In the genomic region with DNA sequence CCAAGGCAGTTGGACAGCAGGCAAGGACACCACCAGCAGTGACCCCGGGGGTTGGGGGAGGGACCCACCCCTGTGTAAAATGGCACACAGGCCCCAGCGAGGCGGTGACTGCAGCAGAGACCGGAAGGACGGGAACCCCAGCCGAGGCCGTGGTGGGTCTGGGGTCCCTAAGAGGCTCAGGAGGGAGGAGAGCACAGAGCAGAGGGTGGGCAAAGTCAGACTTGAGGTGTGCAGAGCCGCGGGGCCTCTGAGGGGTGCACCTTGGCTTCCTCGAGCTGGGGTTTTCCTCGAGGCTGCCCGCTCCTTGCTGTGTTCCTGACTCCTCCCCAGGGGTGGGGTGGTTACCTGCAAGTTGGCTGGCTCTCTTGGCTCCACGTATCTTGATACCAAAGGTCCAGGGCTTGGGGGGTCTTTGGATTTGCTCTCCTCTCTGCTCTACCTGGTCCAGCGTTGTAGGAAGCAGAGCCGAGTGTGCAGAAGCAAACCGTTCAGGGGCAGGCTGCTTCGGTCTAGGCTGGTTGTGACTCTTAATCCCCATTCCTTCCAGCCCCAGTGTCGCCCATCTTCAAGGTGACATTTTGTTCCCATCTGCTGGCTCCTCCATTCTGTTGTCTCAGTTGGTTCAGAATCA, we compare ENCODE assay signal across 1 cellular context.
TF ChIP-seq lines count a peak whose summit lies in the region.

No MANE protein-coding gene starts in this region.

TF ChIP-seq in H1, 55 proteins besides CTCF, POLR2A, EP300 and RAD21:
- no peak for TF ChIP-seq SRF (IDR thresholded peaks at IDR 0.05; ENCODE audit: low read depth, low read length)
- TF ChIP-seq, protein P1, sequence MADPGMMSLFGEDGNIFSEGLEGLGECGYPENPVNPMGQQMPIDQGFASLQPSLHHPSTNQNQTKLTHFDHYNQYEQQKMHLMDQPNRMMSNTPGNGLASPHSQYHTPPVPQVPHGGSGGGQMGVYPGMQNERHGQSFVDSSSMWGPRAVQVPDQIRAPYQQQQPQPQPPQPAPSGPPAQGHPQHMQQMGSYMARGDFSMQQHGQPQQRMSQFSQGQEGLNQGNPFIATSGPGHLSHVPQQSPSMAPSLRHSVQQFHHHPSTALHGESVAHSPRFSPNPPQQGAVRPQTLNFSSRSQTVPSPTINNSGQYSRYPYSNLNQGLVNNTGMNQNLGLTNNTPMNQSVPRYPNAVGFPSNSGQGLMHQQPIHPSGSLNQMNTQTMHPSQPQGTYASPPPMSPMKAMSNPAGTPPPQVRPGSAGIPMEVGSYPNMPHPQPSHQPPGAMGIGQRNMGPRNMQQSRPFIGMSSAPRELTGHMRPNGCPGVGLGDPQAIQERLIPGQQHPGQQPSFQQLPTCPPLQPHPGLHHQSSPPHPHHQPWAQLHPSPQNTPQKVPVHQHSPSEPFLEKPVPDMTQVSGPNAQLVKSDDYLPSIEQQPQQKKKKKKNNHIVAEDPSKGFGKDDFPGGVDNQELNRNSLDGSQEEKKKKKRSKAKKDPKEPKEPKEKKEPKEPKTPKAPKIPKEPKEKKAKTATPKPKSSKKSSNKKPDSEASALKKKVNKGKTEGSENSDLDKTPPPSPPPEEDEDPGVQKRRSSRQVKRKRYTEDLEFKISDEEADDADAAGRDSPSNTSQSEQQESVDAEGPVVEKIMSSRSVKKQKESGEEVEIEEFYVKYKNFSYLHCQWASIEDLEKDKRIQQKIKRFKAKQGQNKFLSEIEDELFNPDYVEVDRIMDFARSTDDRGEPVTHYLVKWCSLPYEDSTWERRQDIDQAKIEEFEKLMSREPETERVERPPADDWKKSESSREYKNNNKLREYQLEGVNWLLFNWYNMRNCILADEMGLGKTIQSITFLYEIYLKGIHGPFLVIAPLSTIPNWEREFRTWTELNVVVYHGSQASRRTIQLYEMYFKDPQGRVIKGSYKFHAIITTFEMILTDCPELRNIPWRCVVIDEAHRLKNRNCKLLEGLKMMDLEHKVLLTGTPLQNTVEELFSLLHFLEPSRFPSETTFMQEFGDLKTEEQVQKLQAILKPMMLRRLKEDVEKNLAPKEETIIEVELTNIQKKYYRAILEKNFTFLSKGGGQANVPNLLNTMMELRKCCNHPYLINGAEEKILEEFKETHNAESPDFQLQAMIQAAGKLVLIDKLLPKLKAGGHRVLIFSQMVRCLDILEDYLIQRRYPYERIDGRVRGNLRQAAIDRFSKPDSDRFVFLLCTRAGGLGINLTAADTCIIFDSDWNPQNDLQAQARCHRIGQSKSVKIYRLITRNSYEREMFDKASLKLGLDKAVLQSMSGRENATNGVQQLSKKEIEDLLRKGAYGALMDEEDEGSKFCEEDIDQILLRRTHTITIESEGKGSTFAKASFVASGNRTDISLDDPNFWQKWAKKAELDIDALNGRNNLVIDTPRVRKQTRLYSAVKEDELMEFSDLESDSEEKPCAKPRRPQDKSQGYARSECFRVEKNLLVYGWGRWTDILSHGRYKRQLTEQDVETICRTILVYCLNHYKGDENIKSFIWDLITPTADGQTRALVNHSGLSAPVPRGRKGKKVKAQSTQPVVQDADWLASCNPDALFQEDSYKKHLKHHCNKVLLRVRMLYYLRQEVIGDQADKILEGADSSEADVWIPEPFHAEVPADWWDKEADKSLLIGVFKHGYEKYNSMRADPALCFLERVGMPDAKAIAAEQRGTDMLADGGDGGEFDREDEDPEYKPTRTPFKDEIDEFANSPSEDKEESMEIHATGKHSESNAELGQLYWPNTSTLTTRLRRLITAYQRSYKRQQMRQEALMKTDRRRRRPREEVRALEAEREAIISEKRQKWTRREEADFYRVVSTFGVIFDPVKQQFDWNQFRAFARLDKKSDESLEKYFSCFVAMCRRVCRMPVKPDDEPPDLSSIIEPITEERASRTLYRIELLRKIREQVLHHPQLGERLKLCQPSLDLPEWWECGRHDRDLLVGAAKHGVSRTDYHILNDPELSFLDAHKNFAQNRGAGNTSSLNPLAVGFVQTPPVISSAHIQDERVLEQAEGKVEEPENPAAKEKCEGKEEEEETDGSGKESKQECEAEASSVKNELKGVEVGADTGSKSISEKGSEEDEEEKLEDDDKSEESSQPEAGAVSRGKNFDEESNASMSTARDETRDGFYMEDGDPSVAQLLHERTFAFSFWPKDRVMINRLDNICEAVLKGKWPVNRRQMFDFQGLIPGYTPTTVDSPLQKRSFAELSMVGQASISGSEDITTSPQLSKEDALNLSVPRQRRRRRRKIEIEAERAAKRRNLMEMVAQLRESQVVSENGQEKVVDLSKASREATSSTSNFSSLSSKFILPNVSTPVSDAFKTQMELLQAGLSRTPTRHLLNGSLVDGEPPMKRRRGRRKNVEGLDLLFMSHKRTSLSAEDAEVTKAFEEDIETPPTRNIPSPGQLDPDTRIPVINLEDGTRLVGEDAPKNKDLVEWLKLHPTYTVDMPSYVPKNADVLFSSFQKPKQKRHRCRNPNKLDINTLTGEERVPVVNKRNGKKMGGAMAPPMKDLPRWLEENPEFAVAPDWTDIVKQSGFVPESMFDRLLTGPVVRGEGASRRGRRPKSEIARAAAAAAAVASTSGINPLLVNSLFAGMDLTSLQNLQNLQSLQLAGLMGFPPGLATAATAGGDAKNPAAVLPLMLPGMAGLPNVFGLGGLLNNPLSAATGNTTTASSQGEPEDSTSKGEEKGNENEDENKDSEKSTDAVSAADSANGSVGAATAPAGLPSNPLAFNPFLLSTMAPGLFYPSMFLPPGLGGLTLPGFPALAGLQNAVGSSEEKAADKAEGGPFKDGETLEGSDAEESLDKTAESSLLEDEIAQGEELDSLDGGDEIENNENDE (IDR thresholded peaks at IDR 0.05; ENCODE audit: insufficient replicate concordance, low read length): no peak
- no peak for TF ChIP-seq TCF12 (IDR thresholded peaks at IDR 0.05; ENCODE audit: low read depth, low read length)
- no peak for TF ChIP-seq CEBPB (IDR thresholded peaks at IDR 0.05; ENCODE audit: low read depth, low read length)
- no peak for TF ChIP-seq SIN3A (conservative IDR thresholded peaks at IDR 0.05 in 1 of 2, IDR thresholded peaks at IDR 0.05 in 1 of 2; ENCODE audit: low read depth in 1 of 2, low read length in 2 of 2)
- TF ChIP-seq TAF7 (optimal IDR thresholded peaks at IDR 0.05; ENCODE audit: borderline replicate concordance, low read depth, low read length): no peak
- TF ChIP-seq RBBP5 (IDR thresholded peaks at IDR 0.05; ENCODE audit: borderline replicate concordance, low read depth, low read length): no peak
- TF ChIP-seq RNF2 (IDR thresholded peaks at IDR 0.05; ENCODE audit: borderline replicate concordance, low read depth, low read length, missing control alignments, poor library complexity, severe bottlenecking): no peak
- TF ChIP-seq CHD2 (IDR thresholded peaks at IDR 0.05; ENCODE audit: low read length): no peak
- TF ChIP-seq CTBP2 (IDR thresholded peaks at IDR 0.05; ENCODE audit: borderline replicate concordance, insufficient read depth, insufficient read length, low read length): no peak
- TF ChIP-seq FOSL1 (IDR thresholded peaks at IDR 0.05; ENCODE audit: insufficient read depth, low read depth, low read length): no peak
- TF ChIP-seq KDM1A (IDR thresholded peaks at IDR 0.05; ENCODE audit: borderline replicate concordance, low read length): no peak
- TF ChIP-seq, protein P2, sequence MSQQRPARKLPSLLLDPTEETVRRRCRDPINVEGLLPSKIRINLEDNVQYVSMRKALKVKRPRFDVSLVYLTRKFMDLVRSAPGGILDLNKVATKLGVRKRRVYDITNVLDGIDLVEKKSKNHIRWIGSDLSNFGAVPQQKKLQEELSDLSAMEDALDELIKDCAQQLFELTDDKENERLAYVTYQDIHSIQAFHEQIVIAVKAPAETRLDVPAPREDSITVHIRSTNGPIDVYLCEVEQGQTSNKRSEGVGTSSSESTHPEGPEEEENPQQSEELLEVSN (IDR thresholded peaks at IDR 0.05): no peak
- TF ChIP-seq GABPA (IDR thresholded peaks at IDR 0.05; ENCODE audit: borderline replicate concordance, insufficient read depth, low read length): no peak
- no peak for TF ChIP-seq SUZ12 (IDR thresholded peaks at IDR 0.05; ENCODE audit: low read length)
- TF ChIP-seq CBX5 (IDR thresholded peaks at IDR 0.05; ENCODE audit: low read depth, low read length): no peak
- TF ChIP-seq SIX5 (IDR thresholded peaks at IDR 0.05; ENCODE audit: low read depth, low read length): no peak
- no peak for TF ChIP-seq KDM5A (IDR thresholded peaks at IDR 0.05; ENCODE audit: low read length)
- TF ChIP-seq NANOG (IDR thresholded peaks at IDR 0.05; ENCODE audit: insufficient read depth, low read depth, low read length, poor library complexity, severe bottlenecking): no peak
- no peak for TF ChIP-seq SP2 (IDR thresholded peaks at IDR 0.05; ENCODE audit: low read length)
